1 cellular context compared by ENCODE assay signal in the genomic region with DNA sequence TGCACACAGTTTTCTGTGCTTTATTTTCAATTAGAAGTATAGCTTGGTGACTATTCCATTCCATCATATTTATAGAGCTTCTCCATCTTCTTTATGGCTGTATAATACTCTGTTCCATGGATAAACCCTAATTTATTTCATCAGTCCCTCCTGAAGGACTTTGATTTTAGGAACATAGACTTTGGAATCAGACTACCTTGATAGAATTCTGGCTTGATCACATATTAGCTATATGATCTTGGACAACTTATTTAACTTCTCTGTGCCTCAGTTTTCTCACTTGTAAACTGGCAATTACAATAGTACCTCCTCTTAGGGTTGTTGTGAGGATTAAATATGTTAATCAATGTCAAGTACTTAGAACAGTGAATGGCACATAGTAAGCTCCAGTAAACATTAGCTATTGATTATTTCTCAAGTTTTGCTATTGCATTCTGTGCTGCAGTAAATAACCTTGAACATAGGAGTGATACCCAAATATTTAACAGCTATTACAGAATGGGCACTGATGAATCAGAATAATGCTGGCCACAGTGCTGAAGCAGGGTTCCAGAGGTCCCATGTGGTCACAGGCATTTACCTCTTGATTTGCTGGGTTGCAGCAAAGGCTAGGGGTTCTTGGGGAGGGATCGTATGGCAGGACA.
TF ChIP-seq lines count a peak whose summit lies in the region.

No MANE protein-coding gene starts in this region.

TF ChIP-seq in HepG2, 621 proteins besides CTCF, POLR2A, EP300 and RAD21 (continued from another document):
- TF ChIP-seq, protein P1, sequence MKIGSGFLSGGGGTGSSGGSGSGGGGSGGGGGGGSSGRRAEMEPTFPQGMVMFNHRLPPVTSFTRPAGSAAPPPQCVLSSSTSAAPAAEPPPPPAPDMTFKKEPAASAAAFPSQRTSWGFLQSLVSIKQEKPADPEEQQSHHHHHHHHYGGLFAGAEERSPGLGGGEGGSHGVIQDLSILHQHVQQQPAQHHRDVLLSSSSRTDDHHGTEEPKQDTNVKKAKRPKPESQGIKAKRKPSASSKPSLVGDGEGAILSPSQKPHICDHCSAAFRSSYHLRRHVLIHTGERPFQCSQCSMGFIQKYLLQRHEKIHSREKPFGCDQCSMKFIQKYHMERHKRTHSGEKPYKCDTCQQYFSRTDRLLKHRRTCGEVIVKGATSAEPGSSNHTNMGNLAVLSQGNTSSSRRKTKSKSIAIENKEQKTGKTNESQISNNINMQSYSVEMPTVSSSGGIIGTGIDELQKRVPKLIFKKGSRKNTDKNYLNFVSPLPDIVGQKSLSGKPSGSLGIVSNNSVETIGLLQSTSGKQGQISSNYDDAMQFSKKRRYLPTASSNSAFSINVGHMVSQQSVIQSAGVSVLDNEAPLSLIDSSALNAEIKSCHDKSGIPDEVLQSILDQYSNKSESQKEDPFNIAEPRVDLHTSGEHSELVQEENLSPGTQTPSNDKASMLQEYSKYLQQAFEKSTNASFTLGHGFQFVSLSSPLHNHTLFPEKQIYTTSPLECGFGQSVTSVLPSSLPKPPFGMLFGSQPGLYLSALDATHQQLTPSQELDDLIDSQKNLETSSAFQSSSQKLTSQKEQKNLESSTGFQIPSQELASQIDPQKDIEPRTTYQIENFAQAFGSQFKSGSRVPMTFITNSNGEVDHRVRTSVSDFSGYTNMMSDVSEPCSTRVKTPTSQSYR (CRISPR knock-in tag; IDR thresholded peaks at IDR 0.05; ENCODE audit: borderline replicate concordance): no peak
- TF ChIP-seq PPARG (CRISPR knock-in tag; conservative IDR thresholded peaks at IDR 0.05) (no peak), ZNF549 (CRISPR knock-in tag; IDR thresholded peaks at IDR 0.05) (no peak)
